In the genomic region with DNA sequence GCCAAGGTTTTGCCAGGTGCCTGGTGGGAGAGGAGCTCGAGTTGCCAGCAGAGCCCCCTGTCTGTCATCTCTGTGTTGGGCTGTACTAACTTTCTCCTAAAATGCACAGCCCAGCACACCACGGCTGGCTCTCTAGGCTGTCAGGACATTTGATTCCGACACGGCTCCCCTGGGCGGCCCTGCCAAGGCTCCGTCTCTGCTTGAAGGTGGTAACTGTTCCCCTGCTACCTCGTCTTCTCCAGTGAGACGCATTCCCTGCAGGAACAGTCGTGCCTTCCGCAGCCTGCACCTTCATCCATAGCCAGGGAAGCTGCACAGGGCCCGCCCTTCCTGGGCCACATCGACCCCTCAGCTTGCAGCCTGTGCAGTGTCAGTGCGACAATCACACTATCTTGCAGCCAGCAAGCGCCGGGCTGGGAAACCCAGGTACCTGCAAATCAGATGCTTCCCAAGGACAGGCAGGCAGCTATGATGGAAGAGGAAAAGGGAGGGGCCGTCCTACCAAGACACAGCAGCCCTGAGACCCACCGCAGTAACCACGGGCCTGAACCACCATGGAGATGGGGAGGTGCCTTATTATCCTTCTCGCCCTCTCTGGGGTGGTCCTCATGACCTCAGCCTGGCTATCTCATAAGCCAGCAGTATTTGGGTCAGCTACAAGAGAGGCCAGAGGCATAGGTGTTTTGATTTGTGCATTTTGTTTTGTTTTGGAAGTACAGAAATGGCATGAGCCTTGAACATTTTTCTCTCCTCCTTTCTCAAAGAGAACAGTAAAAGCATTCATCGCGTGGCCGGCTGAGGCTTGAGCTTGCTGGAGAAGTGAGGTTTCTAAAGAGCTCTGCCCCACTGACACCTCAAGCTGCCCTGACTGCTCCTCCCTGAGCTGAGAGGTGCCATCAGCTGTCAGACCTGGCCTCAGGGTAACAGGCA, we compare ENCODE assay signal across 14 cellular contexts.
"Had no signal": no experiment of that assay in that cellular context is flagged by ENCODE, and none has a peak within 500 bp of the region (broad histone marks: within the 10 kb centered on the region; RNA-seq: fewer than 3 reads in every experiment).

No MANE protein-coding gene starts in this region.

- H3K9me3 ChIP-seq: left lung, prostate gland, right lobe of liver, stomach, testis had no signal

- H3K4me1 ChIP-seq: left lung, right lobe of liver had no signal

- H3K27me3 ChIP-seq: right lobe of liver, testis had no signal

- H3K36me3 ChIP-seq: left lung, prostate gland, right lobe of liver, stomach had no signal

- H3K4me3 ChIP-seq: coronary artery, left lung, prostate gland, right lobe of liver, stomach, testis had no signal

- H3K27ac ChIP-seq: coronary artery, left lung, prostate gland, right lobe of liver, stomach, testis had no signal

- DNase-seq: activated naive CD4-positive, alpha-beta T cell treated with anti-CD3 and anti-CD28 coated beads, Interleukin-2, amount 50 U/mL, for 16 hours; activated T-cell treated with anti-CD3 and anti-CD28 coated beads for 4 hours; effector CD4-positive, alpha-beta T cell; foreskin fibroblast; hippocampal formation; kidney; left lung; stimulated activated CD4-positive, alpha-beta T cell treated with anti-CD3 and anti-CD28 coated beads, Interleukin-1b, Interleukin-23, amount 100 ng/mL, for 48 hours; stomach; SW 1271; testis had no signal
